Comparison of ENCODE assay signal across 2 cellular contexts in genomic region chr17:35022536-35023063, GRCh38.
A peak's percentile ranks its signal among the peaks of the same experiment; 100 is the strongest.
TF ChIP-seq lines count a peak whose summit lies in the region.

No MANE protein-coding gene starts in this region.

TF ChIP-seq in liver, 16 proteins besides CTCF, POLR2A, EP300 and RAD21 (continued from another document):
- TF ChIP-seq REST (IDR thresholded peaks at IDR 0.05) = no peak
- no peak for TF ChIP-seq FOXA1 (IDR thresholded peaks at IDR 0.05)
- TF ChIP-seq JUND (IDR thresholded peaks at IDR 0.05) = peak; percentile 46 to 64
- TF ChIP-seq HNF4A (conservative IDR thresholded peaks at IDR 0.05) = peak; percentile 60 to 63
- peak; percentile 18 for TF ChIP-seq FOXA2 (IDR thresholded peaks at IDR 0.05)
- no peak for TF ChIP-seq YY1 (IDR thresholded peaks at IDR 0.05)
- TF ChIP-seq ATF3 (IDR thresholded peaks at IDR 0.05) = peak; percentile 16

TF ChIP-seq in GM23338, 12 proteins besides CTCF, POLR2A, EP300 and RAD21 (continued from another document):
- TF ChIP-seq, protein P1, sequence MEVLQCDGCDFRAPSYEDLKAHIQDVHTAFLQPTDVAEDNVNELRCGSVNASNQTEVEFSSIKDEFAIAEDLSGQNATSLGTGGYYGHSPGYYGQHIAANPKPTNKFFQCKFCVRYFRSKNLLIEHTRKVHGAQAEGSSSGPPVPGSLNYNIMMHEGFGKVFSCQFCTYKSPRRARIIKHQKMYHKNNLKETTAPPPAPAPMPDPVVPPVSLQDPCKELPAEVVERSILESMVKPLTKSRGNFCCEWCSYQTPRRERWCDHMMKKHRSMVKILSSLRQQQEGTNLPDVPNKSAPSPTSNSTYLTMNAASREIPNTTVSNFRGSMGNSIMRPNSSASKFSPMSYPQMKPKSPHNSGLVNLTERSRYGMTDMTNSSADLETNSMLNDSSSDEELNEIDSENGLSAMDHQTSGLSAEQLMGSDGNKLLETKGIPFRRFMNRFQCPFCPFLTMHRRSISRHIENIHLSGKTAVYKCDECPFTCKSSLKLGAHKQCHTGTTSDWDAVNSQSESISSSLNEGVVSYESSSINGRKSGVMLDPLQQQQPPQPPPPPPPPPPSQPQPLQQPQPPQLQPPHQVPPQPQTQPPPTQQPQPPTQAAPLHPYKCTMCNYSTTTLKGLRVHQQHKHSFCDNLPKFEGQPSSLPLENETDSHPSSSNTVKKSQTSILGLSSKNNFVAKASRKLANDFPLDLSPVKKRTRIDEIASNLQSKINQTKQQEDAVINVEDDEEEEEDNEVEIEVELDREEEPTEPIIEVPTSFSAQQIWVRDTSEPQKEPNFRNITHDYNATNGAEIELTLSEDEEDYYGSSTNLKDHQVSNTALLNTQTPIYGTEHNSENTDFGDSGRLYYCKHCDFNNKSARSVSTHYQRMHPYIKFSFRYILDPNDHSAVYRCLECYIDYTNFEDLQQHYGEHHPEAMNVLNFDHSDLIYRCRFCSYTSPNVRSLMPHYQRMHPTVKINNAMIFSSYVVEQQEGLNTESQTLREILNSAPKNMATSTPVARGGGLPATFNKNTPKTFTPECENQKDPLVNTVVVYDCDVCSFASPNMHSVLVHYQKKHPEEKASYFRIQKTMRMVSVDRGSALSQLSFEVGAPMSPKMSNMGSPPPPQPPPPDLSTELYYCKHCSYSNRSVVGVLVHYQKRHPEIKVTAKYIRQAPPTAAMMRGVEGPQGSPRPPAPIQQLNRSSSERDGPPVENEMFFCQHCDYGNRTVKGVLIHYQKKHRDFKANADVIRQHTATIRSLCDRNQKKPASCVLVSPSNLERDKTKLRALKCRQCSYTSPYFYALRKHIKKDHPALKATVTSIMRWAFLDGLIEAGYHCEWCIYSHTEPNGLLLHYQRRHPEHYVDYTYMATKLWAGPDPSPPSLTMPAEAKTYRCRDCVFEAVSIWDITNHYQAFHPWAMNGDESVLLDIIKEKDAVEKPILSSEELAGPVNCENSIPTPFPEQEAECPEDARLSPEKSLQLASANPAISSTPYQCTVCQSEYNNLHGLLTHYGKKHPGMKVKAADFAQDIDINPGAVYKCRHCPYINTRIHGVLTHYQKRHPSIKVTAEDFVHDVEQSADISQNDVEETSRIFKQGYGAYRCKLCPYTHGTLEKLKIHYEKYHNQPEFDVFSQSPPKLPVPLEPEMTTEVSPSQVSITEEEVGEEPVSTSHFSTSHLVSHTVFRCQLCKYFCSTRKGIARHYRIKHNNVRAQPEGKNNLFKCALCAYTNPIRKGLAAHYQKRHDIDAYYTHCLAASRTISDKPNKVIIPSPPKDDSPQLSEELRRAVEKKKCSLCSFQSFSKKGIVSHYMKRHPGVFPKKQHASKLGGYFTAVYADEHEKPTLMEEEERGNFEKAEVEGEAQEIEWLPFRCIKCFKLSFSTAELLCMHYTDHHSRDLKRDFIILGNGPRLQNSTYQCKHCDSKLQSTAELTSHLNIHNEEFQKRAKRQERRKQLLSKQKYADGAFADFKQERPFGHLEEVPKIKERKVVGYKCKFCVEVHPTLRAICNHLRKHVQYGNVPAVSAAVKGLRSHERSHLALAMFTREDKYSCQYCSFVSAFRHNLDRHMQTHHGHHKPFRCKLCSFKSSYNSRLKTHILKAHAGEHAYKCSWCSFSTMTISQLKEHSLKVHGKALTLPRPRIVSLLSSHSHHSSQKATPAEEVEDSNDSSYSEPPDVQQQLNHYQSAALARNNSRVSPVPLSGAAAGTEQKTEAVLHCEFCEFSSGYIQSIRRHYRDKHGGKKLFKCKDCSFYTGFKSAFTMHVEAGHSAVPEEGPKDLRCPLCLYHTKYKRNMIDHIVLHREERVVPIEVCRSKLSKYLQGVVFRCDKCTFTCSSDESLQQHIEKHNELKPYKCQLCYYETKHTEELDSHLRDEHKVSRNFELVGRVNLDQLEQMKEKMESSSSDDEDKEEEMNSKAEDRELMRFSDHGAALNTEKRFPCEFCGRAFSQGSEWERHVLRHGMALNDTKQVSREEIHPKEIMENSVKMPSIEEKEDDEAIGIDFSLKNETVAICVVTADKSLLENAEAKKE (CRISPR knock-in tag; IDR thresholded peaks at IDR 0.05) = no peak
- TF ChIP-seq NANOG (IDR thresholded peaks at IDR 0.05; ENCODE audit: borderline replicate concordance) = no peak
- no peak for TF ChIP-seq ZNF114 (CRISPR knock-in tag; IDR thresholded peaks at IDR 0.05)
